9 cellular contexts compared by ENCODE assay signal in the genomic region with DNA sequence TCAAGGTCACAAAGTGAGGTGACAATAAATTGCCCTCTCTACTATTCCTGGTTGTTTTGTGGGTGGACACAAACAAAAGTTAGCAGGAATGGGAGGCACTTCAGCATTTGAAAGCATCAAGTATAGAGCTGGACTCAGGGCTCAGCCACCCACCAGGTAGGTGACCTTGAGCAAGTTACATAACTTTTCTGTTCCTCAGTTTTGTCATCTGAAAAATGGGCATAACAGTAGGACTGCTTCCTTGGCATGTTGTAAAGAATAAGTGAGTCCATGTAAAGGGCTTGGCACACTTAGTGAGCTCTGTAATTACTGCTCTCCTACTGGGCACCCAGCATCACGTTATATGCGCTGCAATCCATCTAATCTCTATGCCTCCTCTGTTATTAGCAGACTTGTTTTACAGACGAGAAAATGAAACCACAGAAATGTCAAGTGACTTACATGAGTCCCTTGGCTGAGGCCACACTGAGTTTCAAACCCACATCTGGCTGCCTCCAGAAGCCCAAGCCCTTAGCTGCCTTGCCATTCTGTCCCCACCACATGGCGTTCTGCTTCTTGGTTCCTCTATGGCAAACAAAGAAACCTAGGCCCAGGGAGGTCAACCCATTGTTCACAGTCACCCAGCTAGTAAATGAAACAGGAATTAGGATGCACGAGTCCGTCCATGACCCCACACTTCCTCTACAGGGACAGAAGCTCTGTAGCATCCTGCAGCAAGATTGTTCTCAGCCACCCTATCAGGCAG.
DNase-seq lines count a peak whose midpoint lies in the region; ATAC-seq and TF ChIP-seq lines count a peak whose summit lies in the region.
"Had no signal": no experiment of that assay in that cellular context is flagged by ENCODE, and none has a peak within 500 bp of the region (broad histone marks: within the 10 kb centered on the region; RNA-seq: fewer than 3 reads in every experiment).

No MANE protein-coding gene starts in this region.

- TF ChIP-seq CTCF in OCI-LY7 (conservative IDR thresholded peaks at IDR 0.05; ENCODE audit: low read length), result no peak

- POLR2A ChIA-PET in OCI-LY7 (lab: Charles Lee), result interaction anchor here (0.6 to 0.7 kb wide), 3 partner anchors 510 to 1177 kb away, joined by 3 to 4 read pairs (median 3); no protein-coding TSS in a partner anchor

- H4K20me1 ChIP-seq in BLaER1 treated with 17β-estradiol and CSF1 and Interleukin-3, amounts not matched to agents 10 nM and 100 nM, result no peaks in the 10 kb centered on the region
- no peaks in the 10 kb centered on the region for H4K20me1 ChIP-seq in OCI-LY7 (ENCODE audit: insufficient read depth, low read length)

- H2AFZ ChIP-seq in OCI-LY7 (ENCODE audit: low read length), result no peak overlapping the region

- no peak overlapping the region for H3K27ac Mint-ChIP-seq in activated naive CD4-positive, alpha-beta T cell treated with anti-CD3 and anti-CD28 coated beads for 36 hours

- H3K9me3 ChIP-seq in BLaER1 treated with 17β-estradiol and CSF1 and Interleukin-3, amounts not matched to agents 10 nM and 100 nM (replicated peaks in 1 of 11), result no peaks in the 10 kb centered on the region
- H3K9me3 ChIP-seq in OCI-LY7 (ENCODE audit: low read length) (no peaks in the 10 kb centered on the region), MG63 (no peaks in the 10 kb centered on the region)

- no peaks in the 10 kb centered on the region for H3K27me3 ChIP-seq in BLaER1 treated with 17β-estradiol and CSF1 and Interleukin-3, amounts not matched to agents 10 nM and 100 nM
- no peaks in the 10 kb centered on the region for H3K27me3 ChIP-seq in MG63

- H3K4me3 Mint-ChIP-seq in activated naive CD4-positive, alpha-beta T cell treated with anti-CD3 and anti-CD28 coated beads for 36 hours, result no peak overlapping the region

- no peaks in the 10 kb centered on the region for H3K9me2 ChIP-seq in OCI-LY7 (ENCODE audit: insufficient read depth, low read length)

- intact Hi-C loops in OCI-LY7 (cut with micrococcal nuclease; ENCODE audit: unreplicated experiment), result no loop called here
- intact Hi-C loops in activated naive CD4-positive, alpha-beta T cell treated with anti-CD3 and anti-CD28 coated beads for 36 hours (cut with micrococcal nuclease), result no loop called here

- DNase-seq in OCI-LY7 (ENCODE audit: low spot score) (peak; percentile 5), RKO (ENCODE audit: low spot score) (no peak), dedifferentiated amniotic fluid mesenchymal stem cell (ENCODE audit: extremely low spot score) (no peak), MG63 (no peak)
- DNase-seq in activated naive CD4-positive, alpha-beta T cell treated with anti-CD3 and anti-CD28 coated beads for 36 hours, result no peak

- H3K9me3 Mint-ChIP-seq in activated naive CD4-positive, alpha-beta T cell treated with anti-CD3 and anti-CD28 coated beads for 36 hours, result no peaks in the 10 kb centered on the region

- no peaks in the 10 kb centered on the region for H3K79me2 ChIP-seq in OCI-LY7 (ENCODE audit: insufficient read depth, low read depth, low read length)

- BruUV-seq in OCI-LY7 (replicated peaks; lab: Mats Ljungman, UMichigan), result no TSS peak

- ATAC-seq in GM19351 (IDR thresholded peaks at IDR 0.05; ENCODE audit: unreplicated experiment), result peak; percentile 76
- ATAC-seq in HG02981 (IDR thresholded peaks at IDR 0.05; ENCODE audit: unreplicated experiment), result peak; percentile 72

- peak overlapping the region in 6 of 11 experiments; percentile 10 to 47 (median 27); a peak in 11 of 22 replicates for H3K4me2 ChIP-seq in BLaER1 treated with 17β-estradiol and CSF1 and Interleukin-3, amounts not matched to agents 10 nM and 100 nM
- H3K4me2 ChIP-seq in OCI-LY7 (ENCODE audit: low read length), result no peak overlapping the region

- peaks cover 20% of the 10 kb centered on the region for H3K27me3 Mint-ChIP-seq in activated naive CD4-positive, alpha-beta T cell treated with anti-CD3 and anti-CD28 coated beads for 36 hours (ENCODE audit: low read depth)

- no peaks in the 10 kb centered on the region for H3K36me3 ChIP-seq in BLaER1 treated with 17β-estradiol and CSF1 and Interleukin-3, amounts not matched to agents 10 nM and 100 nM
- no peaks in the 10 kb centered on the region for H3K36me3 ChIP-seq in OCI-LY7 (ENCODE audit: insufficient read depth, low read length)
- H3K36me3 ChIP-seq in MG63, result no peaks in the 10 kb centered on the region

- no peak overlapping the region for H3K4me3 ChIP-seq in BLaER1 treated with 17β-estradiol and CSF1 and Interleukin-3, amounts not matched to agents 10 nM and 100 nM
- H3K4me3 ChIP-seq in OCI-LY7 (ENCODE audit: low read depth, low read length, poor library complexity, severe bottlenecking) (no peak overlapping the region), MG63 (no peak overlapping the region)

- peak overlapping the region in 5 of 11 experiments; percentile 15 to 49 (median 41); a peak in 8 of 22 replicates for H3K27ac ChIP-seq in BLaER1 treated with 17β-estradiol and CSF1 and Interleukin-3, amounts not matched to agents 10 nM and 100 nM
- no peak overlapping the region for H3K27ac ChIP-seq in OCI-LY7 (ENCODE audit: low read depth, low read length, poor library complexity, severe bottlenecking)
- H3K27ac ChIP-seq: HL-60 had no signal

- no peaks in the 10 kb centered on the region for H3K36me3 Mint-ChIP-seq in activated naive CD4-positive, alpha-beta T cell treated with anti-CD3 and anti-CD28 coated beads for 36 hours (ENCODE audit: low read depth)

- peaks cover 0 to 29% (median 21%) of the 10 kb centered on the region in 10 experiments; a peak in 15 of 20 replicates for H3K4me1 ChIP-seq in BLaER1 treated with 17β-estradiol and CSF1 and Interleukin-3, amounts not matched to agents 10 nM and 100 nM
- no peaks in the 10 kb centered on the region for H3K4me1 ChIP-seq in OCI-LY7 (ENCODE audit: insufficient read depth, low read length, poor library complexity, severe bottlenecking)

- CTCF ChIA-PET in OCI-LY7 (lab: Charles Lee; ENCODE audit: unreplicated experiment), result no interaction called here
- CTCF ChIA-PET in activated naive CD4-positive, alpha-beta T cell treated with anti-CD3 and anti-CD28 coated beads for 36 hours (lab: Charles Lee), result no interaction called here

- H3K9ac ChIP-seq in BLaER1 treated with 17β-estradiol and CSF1 and Interleukin-3, amounts not matched to agents 10 nM and 100 nM, result peak overlapping the region in 1 of 11 experiments; percentile 27; a peak in 1 of 22 replicates

- peaks cover 7% of the 10 kb centered on the region for H3K4me1 Mint-ChIP-seq in activated naive CD4-positive, alpha-beta T cell treated with anti-CD3 and anti-CD28 coated beads for 36 hours (ENCODE audit: low read depth)
